ENCODE assay signal across 8 cellular contexts in the genomic region with DNA sequence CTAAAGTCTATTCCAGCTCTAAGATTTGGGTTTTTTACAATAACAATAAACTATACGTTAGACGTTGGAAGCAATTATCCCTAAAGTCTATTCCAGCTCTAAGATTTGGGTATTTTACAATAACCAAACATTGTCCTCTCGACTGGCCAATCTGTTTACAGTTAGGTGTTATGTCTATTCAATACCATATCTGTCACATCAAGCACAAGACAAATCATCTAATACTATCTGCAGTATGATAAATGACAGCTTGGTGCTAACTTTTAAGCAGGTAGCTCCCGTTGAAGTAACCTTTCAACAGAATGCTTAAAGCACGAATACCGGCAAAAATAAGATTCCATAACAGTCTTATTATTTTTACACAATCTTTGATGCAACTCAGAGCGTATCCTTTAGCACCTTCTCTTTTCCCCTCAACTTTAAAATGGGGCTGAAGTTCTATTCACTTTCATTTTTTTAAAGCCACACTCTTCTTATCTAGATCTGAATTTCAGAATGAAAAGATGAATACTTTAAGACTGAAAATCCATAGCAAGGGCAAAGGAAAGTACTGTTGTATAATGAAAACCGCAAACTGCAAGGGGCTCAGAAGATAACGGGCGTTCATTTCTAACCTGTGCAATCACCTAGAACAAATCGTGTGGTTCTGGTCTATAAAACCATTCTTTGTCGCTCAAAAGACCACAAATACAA. TPM values are rescaled to one million over a fixed set of nuclear protein-coding genes. Genes with fewer than 3 reads are reported as not detected.
DNase-seq lines count a peak whose midpoint lies in the region; ATAC-seq and TF ChIP-seq lines count a peak whose summit lies in the region.

No MANE protein-coding gene starts in this region.

- H3K36me3 ChIP-seq in Caco-2 (ENCODE audit: control insufficient read depth, insufficient read depth, low read length) = no peaks in the 10 kb centered on the region

- no TSS peak for BruUV-seq in Caco-2 (replicated peaks; lab: Mats Ljungman, UMichigan)

- TF ChIP-seq CTCF in Caco-2 (IDR thresholded peaks at IDR 0.05; ENCODE audit: insufficient read depth in 1 of 2, low read depth in 1 of 2, low read length in 1 of 2, severe bottlenecking in 1 of 2, unreplicated experiment in 1 of 2) = no peak
- TF ChIP-seq CTCF in LNCaP clone FGC (IDR thresholded peaks at IDR 0.05; ENCODE audit: control insufficient read depth, extremely low read depth, insufficient read depth) = no peak
- no peak for TF ChIP-seq CTCF in chondrocyte (IDR thresholded peaks at IDR 0.05)
- no peak for TF ChIP-seq CTCF in natural killer cell (IDR thresholded peaks at IDR 0.05)

- H3K9me3 ChIP-seq in Caco-2 = no peaks in the 10 kb centered on the region

- DNase-seq in Caco-2 (no peak), LNCaP clone FGC (ENCODE audit: low read depth) (no peak), chondrocyte (ENCODE audit: low spot score) (no peak), natural killer cell (no peak), activated gamma-delta T cell treated with Interleukin-2 at 50 U/mL for 16 hours (no peak), ecto neural progenitor cell (ENCODE audit: low spot score) (no peak)
- DNase-seq in stimulated activated CD4-positive, alpha-beta T cell treated with anti-CD3 and anti-CD28 coated beads, Interleukin-4, amount 100 ng/mL, for 1 hour = no peak

- H3K27me3 Mint-ChIP-seq in Caco-2 (ENCODE audit: insufficient read depth, unreplicated experiment) = no peaks in the 10 kb centered on the region
- H3K27me3 Mint-ChIP-seq in chondrocyte (ENCODE audit: low read depth) = no peaks in the 10 kb centered on the region
- H3K27me3 Mint-ChIP-seq in natural killer cell (ENCODE audit: low read depth in 2 of 2) = no peaks in the 10 kb centered on the region

- intact Hi-C loops in Caco-2 (cut with micrococcal nuclease; ENCODE audit: unreplicated experiment) = loop anchor here (1.0 to 5.0 kb wide), 3 partner anchors 80 to 259 kb away; partner anchors contain the start of gene ZMIZ2
- intact Hi-C loops in natural killer cell (cut with micrococcal nuclease) = loop anchor here (1.0 to 10.0 kb wide), 8 partner anchors 50 to 360 kb away; partner anchors contain the start of genes MYO1G, TBRG4 and ZMIZ2

- H3K4me3 ChIP-seq in Caco-2 (ENCODE audit: low read depth, low read length) (peak overlapping the region; percentile 61), LNCaP clone FGC (ENCODE audit: low read depth, low read length) (peak overlapping the region; percentile 79)

- H3K4me1 Mint-ChIP-seq in Caco-2 (ENCODE audit: low read depth, unreplicated experiment) = peaks cover 12% of the 10 kb centered on the region
- H3K4me1 Mint-ChIP-seq in chondrocyte (ENCODE audit: low read depth) = peaks cover 46% of the 10 kb centered on the region
- H3K4me1 Mint-ChIP-seq in natural killer cell = peaks cover 33 to 41% of the 10 kb centered on the region in 2 donors

- H3K4me3 Mint-ChIP-seq in Caco-2 (ENCODE audit: unreplicated experiment) (peak overlapping the region; percentile 95), chondrocyte (ENCODE audit: unreplicated experiment) (peak overlapping the region; percentile 93), natural killer cell (peak overlapping the region; percentile 98)

- H3K9me3 Mint-ChIP-seq in Caco-2 (ENCODE audit: unreplicated experiment) (no peaks in the 10 kb centered on the region), chondrocyte (ENCODE audit: low read depth) (no peaks in the 10 kb centered on the region), natural killer cell (no peaks in the 10 kb centered on the region)

- POLR2A ChIA-PET in Caco-2 (lab: Charles Lee) = interaction anchor here (0.6 to 1.6 kb wide), 7 partner anchors 32 to 273 kb away, joined by 3 to 16 read pairs (median 4); partner anchors contain the start of genes CCM2, DDX56 and TBRG4

- H3K4me1 ChIP-seq in Caco-2 = no peaks in the 10 kb centered on the region

- CTCF ChIA-PET in Caco-2 (lab: Charles Lee) = interaction anchor here (0.6 to 0.7 kb wide), 3 partner anchors 11 to 307 kb away, joined by 3 to 8 read pairs (median 4); no protein-coding TSS in a partner anchor

- ATAC-seq in natural killer cell (peak in 1 of 3 donors; percentile 1), HG02981 (IDR thresholded peaks at IDR 0.05; ENCODE audit: unreplicated experiment) (no peak)

- H3K27me3 ChIP-seq in Caco-2 (replicated peaks; ENCODE audit: control insufficient read depth, insufficient read depth, low read length) = no peaks in the 10 kb centered on the region

- H3K36me3 Mint-ChIP-seq in Caco-2 (ENCODE audit: insufficient read depth, unreplicated experiment) (peaks cover 20% of the 10 kb centered on the region), chondrocyte (ENCODE audit: low read depth) (no peaks in the 10 kb centered on the region), natural killer cell (peaks cover 3% of the 10 kb centered on the region)

- peak overlapping the region; percentile 99 for H3K27ac Mint-ChIP-seq in Caco-2 (ENCODE audit: unreplicated experiment)
- peak overlapping the region; percentile 98 for H3K27ac Mint-ChIP-seq in chondrocyte (ENCODE audit: unreplicated experiment)
- peak overlapping the region; percentile 98 to 99 for H3K27ac Mint-ChIP-seq in natural killer cell

RNA-seq across cellular contexts. Expression of gene H2AZ2, which starts 0.9 kb away (rescaled TPM):
- 196 and 244 TPM in 2 replicates for total RNA-seq in Caco-2 (2022)
- 119 to 139 TPM (median 126 TPM) in 3 replicates for total RNA-seq in chondrocyte
- total RNA-seq in natural killer cell = 100 to 1,000 TPM; 178 to 196 (median 190) TPM

RNA-seq across cellular contexts. Expression of gene PURB, which starts 38.4 kb away (rescaled TPM):
- 25.1 and 26.3 TPM in 2 replicates for total RNA-seq in Caco-2 (2022)
- 21.9 to 22.2 TPM (median 22.2 TPM) in 3 replicates for total RNA-seq in chondrocyte
- total RNA-seq in natural killer cell = 10 to 100 TPM; 28.5 to 36.0 (median 33.7) TPM

RNA-seq across cellular contexts. Expression of gene PPIA, which starts 50.5 kb away (rescaled TPM):
- total RNA-seq in Caco-2 (2022) (2,104 and 2,207 TPM in 2 replicates), chondrocyte (1,108 to 1,479 TPM (median 1,462 TPM) in 3 replicates), natural killer cell (100 to 1,000 TPM; 701 to 727 (median 718) TPM)
